ENCODE assay signal across 9 cellular contexts in the genomic region with DNA sequence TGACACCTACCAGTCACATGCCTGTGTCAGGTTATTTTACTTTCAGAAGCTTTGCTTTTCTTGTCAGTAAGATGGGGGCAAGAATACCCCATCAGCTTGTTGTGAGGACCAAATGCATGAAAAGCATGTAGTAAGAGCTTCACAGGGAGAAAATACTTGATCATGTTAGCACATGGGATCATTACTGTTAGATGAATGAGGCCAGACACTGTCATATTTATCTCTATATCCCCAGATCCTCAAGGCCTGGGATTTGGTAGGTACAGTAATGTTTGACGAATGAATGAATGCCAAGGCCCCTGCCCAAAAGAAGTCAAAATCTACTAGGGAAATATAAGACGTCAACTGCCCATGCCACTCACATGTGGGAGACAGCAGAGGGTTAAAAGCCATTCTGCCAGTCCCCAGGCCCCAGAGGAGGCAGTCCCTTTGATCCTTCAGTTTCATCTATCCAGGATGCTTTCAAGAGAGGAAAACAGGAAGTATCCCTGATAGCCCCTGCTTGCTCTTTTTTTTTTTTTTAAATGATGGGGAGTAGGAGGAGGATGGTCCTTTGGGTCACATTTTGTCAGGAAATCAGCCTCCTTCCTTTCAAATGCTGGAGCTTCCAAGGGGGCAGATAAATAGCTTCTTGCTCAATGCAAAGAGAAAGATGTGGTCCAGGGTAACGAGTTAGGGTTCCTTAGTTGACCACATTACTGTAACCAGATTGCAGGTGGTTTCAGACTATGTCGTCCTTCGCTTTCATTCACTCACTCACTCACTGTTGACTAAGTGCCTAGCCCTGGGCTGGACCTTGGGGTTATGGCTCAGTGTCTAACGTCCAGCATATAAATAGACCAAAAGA.
DNase-seq lines count a peak whose midpoint lies in the region; ATAC-seq and TF ChIP-seq lines count a peak whose summit lies in the region.
"Had no signal": no experiment of that assay in that cellular context is flagged by ENCODE, and none has a peak within 500 bp of the region (broad histone marks: within the 10 kb centered on the region; RNA-seq: fewer than 3 reads in every experiment).

No MANE protein-coding gene starts in this region.

- H3K36me3 ChIP-seq in transverse colon: no peaks in the 10 kb centered on the region

- H3K4me3 Mint-ChIP-seq in T-helper 17 cell (no peak overlapping the region), memory B cell (no peak overlapping the region)

- TF ChIP-seq EP300 in transverse colon (IDR thresholded peaks at IDR 0.05; ENCODE audit: low read depth): no peak

- H3K9me3 Mint-ChIP-seq in activated naive CD4-positive, alpha-beta T cell treated with anti-CD3 and anti-CD28 coated beads, Interleukin-2, amount 50 U/mL, for 72 hours: no peaks in the 10 kb centered on the region
- no peaks in the 10 kb centered on the region for H3K9me3 Mint-ChIP-seq in memory B cell

- H3K4me3 ChIP-seq in transverse colon: no peak overlapping the region

- H3K36me3 Mint-ChIP-seq in activated naive CD4-positive, alpha-beta T cell treated with anti-CD3 and anti-CD28 coated beads, Interleukin-2, amount 50 U/mL, for 72 hours: no peaks in the 10 kb centered on the region
- H3K36me3 Mint-ChIP-seq in T-helper 17 cell (ENCODE audit: low read depth) (no peaks in the 10 kb centered on the region), memory B cell (no peaks in the 10 kb centered on the region)

- peak overlapping the region; percentile 86 to 90 (median 88) for H3K27ac ChIP-seq in transverse colon

- WGBS in transverse colon (ENCODE audit: low coverage in 1 of 2), 2 donors: 71 to 74% methylated on average over 6 of the region's 6 CpGs

- ATAC-seq in activated naive CD4-positive, alpha-beta T cell treated with anti-CD3 and anti-CD28 coated beads, Interleukin-2, amount 50 U/mL, for 72 hours: no peak
- ATAC-seq in T-helper 17 cell (no peak), memory B cell (ENCODE audit: low read depth) (no peak), GM18867 (IDR thresholded peaks at IDR 0.05; ENCODE audit: unreplicated experiment) (no peak), GM18873 (IDR thresholded peaks at IDR 0.05; ENCODE audit: low FRiP score, unreplicated experiment) (no peak)

- no peaks in the 10 kb centered on the region for H3K27me3 ChIP-seq in transverse colon

- H3K4me1 ChIP-seq in transverse colon: peaks cover 10 to 37% (median 28%) of the 10 kb centered on the region in 4 donors

- intact Hi-C loops in transverse colon (cut with DNase I; ENCODE audit: low total_unique reads): no loop called here

- H3K4me1 Mint-ChIP-seq in T-helper 17 cell (peaks cover 22% of the 10 kb centered on the region), memory B cell (peaks cover 28% of the 10 kb centered on the region)

- DNase-seq in activated naive CD4-positive, alpha-beta T cell treated with anti-CD3 and anti-CD28 coated beads, Interleukin-2, amount 50 U/mL, for 72 hours (ENCODE audit: low spot score in 2 of 2): no peak
- DNase-seq in activated naive CD4-positive, alpha-beta T cell treated with anti-CD3 and anti-CD28 coated beads, Interleukin-2, amount 50 U/mL, for 16 hours: no peak
- DNase-seq in T-helper 17 cell (no peak), memory B cell (ENCODE audit: low spot score in 2 of 2) (no peak), transverse colon (no peak), superior temporal gyrus (ENCODE audit: extremely low spot score) (no peak)
- DNase-seq: activated CD4-positive, alpha-beta T cell treated with anti-CD3 and anti-CD28 coated beads for 1 hour had no signal

- H3K27me3 Mint-ChIP-seq in T-helper 17 cell (no peaks in the 10 kb centered on the region), memory B cell (peaks cover 2% of the 10 kb centered on the region)

- TF ChIP-seq POLR2A in transverse colon (IDR thresholded peaks at IDR 0.05): no peak

- in situ Hi-C loops in transverse colon (cut with MboI; ENCODE audit: low pct_ligation_motif_present in 1 of 4, low pct_unique_long_range_greater_than_20kb in 1 of 4, low sequenced_read_pairs in 3 of 4): no loop called here

- TF ChIP-seq CTCF in transverse colon (IDR thresholded peaks at IDR 0.05): no peak

- H3K9me3 ChIP-seq in T-helper 17 cell (ENCODE audit: control insufficient read depth, low read length, poor library complexity, severe bottlenecking) (no peaks in the 10 kb centered on the region), transverse colon (no peaks in the 10 kb centered on the region)

- peak overlapping the region; percentile 12 to 40 for H3K27ac Mint-ChIP-seq in activated naive CD4-positive, alpha-beta T cell treated with anti-CD3 and anti-CD28 coated beads, Interleukin-2, amount 50 U/mL, for 72 hours
- peak overlapping the region; percentile 97 for H3K27ac Mint-ChIP-seq in T-helper 17 cell
- H3K27ac Mint-ChIP-seq in memory B cell: peak overlapping the region; percentile 95

Comparison
In these comparisons a context has a peak if more than half of its experiments do, and no peak if none do; other contexts are left out.
1. H3K27ac Mint-ChIP-seq: peak in every context shown above with its lines; median percentile 97 in T-helper 17 cell; 95 in memory B cell; 26 in activated naive CD4-positive, alpha-beta T cell treated with anti-CD3 and anti-CD28 coated beads, Interleukin-2, amount 50 U/mL, for 72 hours.